ENCODE assay signal across 2 cellular contexts in the genomic region with DNA sequence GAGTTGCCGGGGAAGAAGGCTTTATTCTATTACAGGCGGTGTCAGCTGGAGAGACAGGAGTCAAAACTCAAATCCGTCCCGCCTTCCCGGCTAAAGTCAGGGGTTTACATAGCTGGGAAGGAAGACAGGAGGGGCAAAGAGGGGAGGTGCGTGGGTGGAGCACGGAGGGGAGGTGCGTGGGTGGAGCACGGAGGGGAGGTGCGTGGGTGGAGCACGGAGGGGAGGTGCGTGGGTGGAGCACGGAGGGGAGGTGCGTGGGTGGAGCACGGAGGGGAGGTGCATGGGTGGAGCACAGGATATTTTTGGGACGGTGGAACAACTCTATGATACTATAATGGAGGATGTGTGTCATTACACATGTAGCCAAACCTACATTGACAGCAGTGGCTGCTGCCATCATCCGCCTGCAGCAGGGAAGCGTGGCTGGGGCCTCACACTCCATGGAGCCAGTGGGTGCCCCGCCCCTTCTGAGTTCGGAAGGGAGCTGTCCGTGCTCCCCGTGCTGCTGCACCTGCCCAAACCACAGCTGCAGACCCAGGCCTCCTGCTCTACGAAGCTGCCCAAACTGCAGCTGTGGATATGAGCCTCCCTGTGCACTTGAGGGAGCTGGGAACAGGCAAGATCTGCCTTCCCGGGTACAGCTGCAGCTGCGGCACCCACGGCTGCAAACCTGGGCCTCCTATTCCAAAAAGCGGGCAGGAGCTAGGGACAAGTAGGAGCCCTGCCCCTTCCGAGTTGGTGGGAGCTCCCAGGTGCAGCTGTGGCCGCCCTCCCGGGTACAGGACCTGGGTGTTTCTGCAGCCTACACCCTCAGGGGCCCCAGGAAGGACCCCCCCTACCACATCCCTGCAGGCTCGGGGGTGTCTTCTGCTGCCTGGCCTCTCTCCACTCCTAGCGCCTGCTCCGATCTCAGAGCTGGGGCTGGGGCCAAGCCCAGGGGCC.
TF ChIP-seq lines count a peak whose summit lies in the region.

No MANE protein-coding gene starts in this region.

TF ChIP-seq in HepG2, 621 proteins besides CTCF, POLR2A, EP300 and RAD21 (continues in another document):
- TF ChIP-seq ZNF598 (CRISPR knock-in tag; IDR thresholded peaks at IDR 0.05; ENCODE audit: borderline replicate concordance), result 0 out of 2 replicates have a peak, but pooled peaks have one; percentile 22
- TF ChIP-seq POLR2G (IDR thresholded peaks at IDR 0.05; ENCODE audit: low read depth, low read length), result no peak
- TF ChIP-seq ZNF263 (CRISPR knock-in tag; IDR thresholded peaks at IDR 0.05), result peak; percentile 95
- peak; percentile 38 for TF ChIP-seq ZFY (CRISPR knock-in tag; IDR thresholded peaks at IDR 0.05)
- peak; percentile 25; the same call in 1 of the 2 replicates for TF ChIP-seq MYC (CRISPR knock-in tag; IDR thresholded peaks at IDR 0.05; ENCODE audit: borderline replicate concordance)
- TF ChIP-seq, protein P1, sequence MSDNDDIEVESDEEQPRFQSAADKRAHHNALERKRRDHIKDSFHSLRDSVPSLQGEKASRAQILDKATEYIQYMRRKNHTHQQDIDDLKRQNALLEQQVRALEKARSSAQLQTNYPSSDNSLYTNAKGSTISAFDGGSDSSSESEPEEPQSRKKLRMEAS (IDR thresholded peaks at IDR 0.05), result peak; percentile 71
- no peak for TF ChIP-seq GATA4 (IDR thresholded peaks at IDR 0.05; ENCODE audit: borderline replicate concordance, low read depth)
- peak; percentile 76 for TF ChIP-seq ZNF292 (CRISPR knock-in tag; IDR thresholded peaks at IDR 0.05; ENCODE audit: borderline replicate concordance, low read depth)
- TF ChIP-seq ZNF891 (CRISPR knock-in tag; IDR thresholded peaks at IDR 0.05), result peak; percentile 27
- no peak for TF ChIP-seq HMG20A (CRISPR knock-in tag; IDR thresholded peaks at IDR 0.05; ENCODE audit: borderline replicate concordance)
- TF ChIP-seq ZNF777 (CRISPR knock-in tag; IDR thresholded peaks at IDR 0.05), result peak; percentile 48; the same call in 1 of the 2 replicates
- TF ChIP-seq HNRNPL (IDR thresholded peaks at IDR 0.05; ENCODE audit: low read depth, low read length), result 0 out of 2 replicates have a peak, but pooled peaks have one; percentile 29
- 0 out of 2 replicates have a peak, but pooled peaks have one; percentile 46 for TF ChIP-seq ARHGAP35 (CRISPR knock-in tag; IDR thresholded peaks at IDR 0.05; ENCODE audit: borderline replicate concordance)
- TF ChIP-seq, protein P2, sequence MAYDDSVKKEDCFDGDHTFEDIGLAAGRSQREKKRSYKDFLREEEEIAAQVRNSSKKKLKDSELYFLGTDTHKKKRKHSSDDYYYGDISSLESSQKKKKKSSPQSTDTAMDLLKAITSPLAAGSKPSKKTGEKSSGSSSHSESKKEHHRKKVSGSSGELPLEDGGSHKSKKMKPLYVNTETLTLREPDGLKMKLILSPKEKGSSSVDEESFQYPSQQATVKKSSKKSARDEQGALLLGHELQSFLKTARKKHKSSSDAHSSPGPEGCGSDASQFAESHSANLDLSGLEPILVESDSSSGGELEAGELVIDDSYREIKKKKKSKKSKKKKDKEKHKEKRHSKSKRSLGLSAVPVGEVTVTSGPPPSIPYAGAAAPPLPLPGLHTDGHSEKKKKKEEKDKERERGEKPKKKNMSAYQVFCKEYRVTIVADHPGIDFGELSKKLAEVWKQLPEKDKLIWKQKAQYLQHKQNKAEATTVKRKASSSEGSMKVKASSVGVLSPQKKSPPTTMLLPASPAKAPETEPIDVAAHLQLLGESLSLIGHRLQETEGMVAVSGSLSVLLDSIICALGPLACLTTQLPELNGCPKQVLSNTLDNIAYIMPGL (CRISPR knock-in tag; IDR thresholded peaks at IDR 0.05; ENCODE audit: borderline replicate concordance in 1 of 2, low read depth in 1 of 2), result peak in 1 of 2 experiments; percentile 20; a peak in 1 of 4 replicates
- no peak for TF ChIP-seq ZNF674 (CRISPR knock-in tag; IDR thresholded peaks at IDR 0.05; ENCODE audit: low read depth)
- peak; percentile 39; the same call in 1 of the 2 replicates for TF ChIP-seq ZNF12 (CRISPR knock-in tag; IDR thresholded peaks at IDR 0.05)
- TF ChIP-seq, protein P3, sequence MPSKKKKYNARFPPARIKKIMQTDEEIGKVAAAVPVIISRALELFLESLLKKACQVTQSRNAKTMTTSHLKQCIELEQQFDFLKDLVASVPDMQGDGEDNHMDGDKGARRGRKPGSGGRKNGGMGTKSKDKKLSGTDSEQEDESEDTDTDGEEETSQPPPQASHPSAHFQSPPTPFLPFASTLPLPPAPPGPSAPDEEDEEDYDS (CRISPR knock-in tag; IDR thresholded peaks at IDR 0.05), result no peak
- TF ChIP-seq, protein P4, sequence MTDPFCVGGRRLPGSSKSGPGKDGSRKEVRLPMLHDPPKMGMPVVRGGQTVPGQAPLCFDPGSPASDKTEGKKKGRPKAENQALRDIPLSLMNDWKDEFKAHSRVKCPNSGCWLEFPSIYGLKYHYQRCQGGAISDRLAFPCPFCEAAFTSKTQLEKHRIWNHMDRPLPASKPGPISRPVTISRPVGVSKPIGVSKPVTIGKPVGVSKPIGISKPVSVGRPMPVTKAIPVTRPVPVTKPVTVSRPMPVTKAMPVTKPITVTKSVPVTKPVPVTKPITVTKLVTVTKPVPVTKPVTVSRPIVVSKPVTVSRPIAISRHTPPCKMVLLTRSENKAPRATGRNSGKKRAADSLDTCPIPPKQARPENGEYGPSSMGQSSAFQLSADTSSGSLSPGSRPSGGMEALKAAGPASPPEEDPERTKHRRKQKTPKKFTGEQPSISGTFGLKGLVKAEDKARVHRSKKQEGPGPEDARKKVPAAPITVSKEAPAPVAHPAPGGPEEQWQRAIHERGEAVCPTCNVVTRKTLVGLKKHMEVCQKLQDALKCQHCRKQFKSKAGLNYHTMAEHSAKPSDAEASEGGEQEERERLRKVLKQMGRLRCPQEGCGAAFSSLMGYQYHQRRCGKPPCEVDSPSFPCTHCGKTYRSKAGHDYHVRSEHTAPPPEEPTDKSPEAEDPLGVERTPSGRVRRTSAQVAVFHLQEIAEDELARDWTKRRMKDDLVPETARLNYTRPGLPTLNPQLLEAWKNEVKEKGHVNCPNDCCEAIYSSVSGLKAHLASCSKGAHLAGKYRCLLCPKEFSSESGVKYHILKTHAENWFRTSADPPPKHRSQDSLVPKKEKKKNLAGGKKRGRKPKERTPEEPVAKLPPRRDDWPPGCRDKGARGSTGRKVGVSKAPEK (CRISPR knock-in tag; IDR thresholded peaks at IDR 0.05; ENCODE audit: borderline replicate concordance), result no peak
- no peak for TF ChIP-seq ZNF577 (CRISPR knock-in tag; IDR thresholded peaks at IDR 0.05; ENCODE audit: borderline replicate concordance, low read depth)
- TF ChIP-seq CEBPG (CRISPR knock-in tag; IDR thresholded peaks at IDR 0.05), result no peak
- no peak for TF ChIP-seq SOX5 (CRISPR knock-in tag; IDR thresholded peaks at IDR 0.05; ENCODE audit: borderline replicate concordance)
- TF ChIP-seq, protein P5, sequence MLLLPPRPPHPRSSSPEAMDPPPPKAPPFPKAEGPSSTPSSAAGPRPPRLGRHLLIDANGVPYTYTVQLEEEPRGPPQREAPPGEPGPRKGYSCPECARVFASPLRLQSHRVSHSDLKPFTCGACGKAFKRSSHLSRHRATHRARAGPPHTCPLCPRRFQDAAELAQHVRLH (CRISPR knock-in tag; IDR thresholded peaks at IDR 0.05; ENCODE audit: borderline replicate concordance, low read depth), result no peak
- TF ChIP-seq STAG1 (CRISPR knock-in tag; IDR thresholded peaks at IDR 0.05), result peak; percentile 59
- TF ChIP-seq MEF2D (CRISPR knock-in tag; IDR thresholded peaks at IDR 0.05), result 0 out of 2 replicates have a peak, but pooled peaks have one; percentile 39
- TF ChIP-seq SIX4 (CRISPR knock-in tag; IDR thresholded peaks at IDR 0.05), result no peak

TF ChIP-seq in K562, 482 proteins besides CTCF, POLR2A, EP300 and RAD21 (continues in another document):
- TF ChIP-seq CREM (IDR thresholded peaks at IDR 0.05; ENCODE audit: low read depth) (peak; percentile 57), ELF4 (CRISPR knock-in tag; IDR thresholded peaks at IDR 0.05) (no peak), CHD2 (IDR thresholded peaks at IDR 0.05; ENCODE audit: low read depth, low read length) (no peak), ETV1 (tag; conservative IDR thresholded peaks at IDR 0.05; ENCODE audit: low read depth) (peak; percentile 41; the same call in 1 of the 2 replicates), SAP30 (IDR thresholded peaks at IDR 0.05; ENCODE audit: borderline replicate concordance, insufficient read depth, low read depth, low read length, poor library complexity, severe bottlenecking) (peak; percentile 67), CBFB (CRISPR knock-in tag; IDR thresholded peaks at IDR 0.05) (peak; percentile 82; the same call in 1 of the 2 replicates), CBX3 (IDR thresholded peaks at IDR 0.05; ENCODE audit: borderline replicate concordance in 1 of 2, low read length in 2 of 2) (peak in 1 of 2 experiments; percentile 60; a peak in 1 of 3 replicates), SIN3A (IDR thresholded peaks at IDR 0.05; ENCODE audit: borderline replicate concordance in 2 of 2, control insufficient read depth in 1 of 2, low read depth in 2 of 2, low read length in 2 of 2) (peak in 1 of 2 experiments; percentile 96; a peak in 1 of 4 replicates), ATF7 (IDR thresholded peaks at IDR 0.05) (peak; percentile 63), HDAC2 (IDR thresholded peaks at IDR 0.05) (0 out of 2 replicates have a peak, but pooled peaks have one; percentile 70), DIDO1 (tag; IDR thresholded peaks at IDR 0.05; ENCODE audit: low read depth) (no peak), ZNF79 (CRISPR knock-in tag; IDR thresholded peaks at IDR 0.05; ENCODE audit: low read depth) (no peak), MIER1 (IDR thresholded peaks at IDR 0.05; ENCODE audit: low read depth) (peak; percentile 87), RB1 (IDR thresholded peaks at IDR 0.05; ENCODE audit: low read depth) (peak; percentile 69; the same call in 1 of the 2 replicates), MTA3 (IDR thresholded peaks at IDR 0.05; ENCODE audit: borderline replicate concordance) (0 out of 2 replicates have a peak, but pooled peaks have one; percentile 61), EHMT2 (IDR thresholded peaks at IDR 0.05) (peak; percentile 96), TCF3 (CRISPR knock-in tag; IDR thresholded peaks at IDR 0.05) (0 out of 2 replicates have a peak, but pooled peaks have one; percentile 22), RFX7 (CRISPR knock-in tag; IDR thresholded peaks at IDR 0.05) (no peak), KLF13 (tag; IDR thresholded peaks at IDR 0.05; ENCODE audit: borderline replicate concordance, low read depth) (peak; percentile 87; the same call in 1 of the 2 replicates), HDAC1 (IDR thresholded peaks at IDR 0.05) (peak in 1 of 2 experiments; percentile 85; a peak in 2 of 4 replicates), CTBP1 (IDR thresholded peaks at IDR 0.05; ENCODE audit: borderline replicate concordance) (peak; percentile 77), ZNF780A (CRISPR knock-in tag; IDR thresholded peaks at IDR 0.05) (no peak), ETV5 (CRISPR knock-in tag; IDR thresholded peaks at IDR 0.05; ENCODE audit: low read depth) (0 out of 2 replicates have a peak, but pooled peaks have one; percentile 54), L3MBTL2 (IDR thresholded peaks at IDR 0.05) (peak; percentile 66), SRF (CRISPR knock-in tag; IDR thresholded peaks at IDR 0.05) (no peak)
- TF ChIP-seq, protein P6, sequence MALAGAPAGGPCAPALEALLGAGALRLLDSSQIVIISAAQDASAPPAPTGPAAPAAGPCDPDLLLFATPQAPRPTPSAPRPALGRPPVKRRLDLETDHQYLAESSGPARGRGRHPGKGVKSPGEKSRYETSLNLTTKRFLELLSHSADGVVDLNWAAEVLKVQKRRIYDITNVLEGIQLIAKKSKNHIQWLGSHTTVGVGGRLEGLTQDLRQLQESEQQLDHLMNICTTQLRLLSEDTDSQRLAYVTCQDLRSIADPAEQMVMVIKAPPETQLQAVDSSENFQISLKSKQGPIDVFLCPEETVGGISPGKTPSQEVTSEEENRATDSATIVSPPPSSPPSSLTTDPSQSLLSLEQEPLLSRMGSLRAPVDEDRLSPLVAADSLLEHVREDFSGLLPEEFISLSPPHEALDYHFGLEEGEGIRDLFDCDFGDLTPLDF (CRISPR knock-in tag; IDR thresholded peaks at IDR 0.05), result peak; percentile 27; the same call in 1 of the 2 replicates
- TF ChIP-seq, protein P7, sequence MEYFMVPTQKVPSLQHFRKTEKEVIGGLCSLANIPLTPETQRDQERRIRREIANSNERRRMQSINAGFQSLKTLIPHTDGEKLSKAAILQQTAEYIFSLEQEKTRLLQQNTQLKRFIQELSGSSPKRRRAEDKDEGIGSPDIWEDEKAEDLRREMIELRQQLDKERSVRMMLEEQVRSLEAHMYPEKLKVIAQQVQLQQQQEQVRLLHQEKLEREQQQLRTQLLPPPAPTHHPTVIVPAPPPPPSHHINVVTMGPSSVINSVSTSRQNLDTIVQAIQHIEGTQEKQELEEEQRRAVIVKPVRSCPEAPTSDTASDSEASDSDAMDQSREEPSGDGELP (CRISPR knock-in tag; IDR thresholded peaks at IDR 0.05; ENCODE audit: borderline replicate concordance), result peak; percentile 81; the same call in 1 of the 2 replicates
- TF ChIP-seq, protein P8, sequence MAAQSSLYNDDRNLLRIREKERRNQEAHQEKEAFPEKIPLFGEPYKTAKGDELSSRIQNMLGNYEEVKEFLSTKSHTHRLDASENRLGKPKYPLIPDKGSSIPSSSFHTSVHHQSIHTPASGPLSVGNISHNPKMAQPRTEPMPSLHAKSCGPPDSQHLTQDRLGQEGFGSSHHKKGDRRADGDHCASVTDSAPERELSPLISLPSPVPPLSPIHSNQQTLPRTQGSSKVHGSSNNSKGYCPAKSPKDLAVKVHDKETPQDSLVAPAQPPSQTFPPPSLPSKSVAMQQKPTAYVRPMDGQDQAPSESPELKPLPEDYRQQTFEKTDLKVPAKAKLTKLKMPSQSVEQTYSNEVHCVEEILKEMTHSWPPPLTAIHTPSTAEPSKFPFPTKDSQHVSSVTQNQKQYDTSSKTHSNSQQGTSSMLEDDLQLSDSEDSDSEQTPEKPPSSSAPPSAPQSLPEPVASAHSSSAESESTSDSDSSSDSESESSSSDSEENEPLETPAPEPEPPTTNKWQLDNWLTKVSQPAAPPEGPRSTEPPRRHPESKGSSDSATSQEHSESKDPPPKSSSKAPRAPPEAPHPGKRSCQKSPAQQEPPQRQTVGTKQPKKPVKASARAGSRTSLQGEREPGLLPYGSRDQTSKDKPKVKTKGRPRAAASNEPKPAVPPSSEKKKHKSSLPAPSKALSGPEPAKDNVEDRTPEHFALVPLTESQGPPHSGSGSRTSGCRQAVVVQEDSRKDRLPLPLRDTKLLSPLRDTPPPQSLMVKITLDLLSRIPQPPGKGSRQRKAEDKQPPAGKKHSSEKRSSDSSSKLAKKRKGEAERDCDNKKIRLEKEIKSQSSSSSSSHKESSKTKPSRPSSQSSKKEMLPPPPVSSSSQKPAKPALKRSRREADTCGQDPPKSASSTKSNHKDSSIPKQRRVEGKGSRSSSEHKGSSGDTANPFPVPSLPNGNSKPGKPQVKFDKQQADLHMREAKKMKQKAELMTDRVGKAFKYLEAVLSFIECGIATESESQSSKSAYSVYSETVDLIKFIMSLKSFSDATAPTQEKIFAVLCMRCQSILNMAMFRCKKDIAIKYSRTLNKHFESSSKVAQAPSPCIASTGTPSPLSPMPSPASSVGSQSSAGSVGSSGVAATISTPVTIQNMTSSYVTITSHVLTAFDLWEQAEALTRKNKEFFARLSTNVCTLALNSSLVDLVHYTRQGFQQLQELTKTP (IDR thresholded peaks at IDR 0.05; ENCODE audit: low read depth in 1 of 2, partially characterized antibody in 2 of 2), result peak in 1 of 2 experiments; percentile 80
- TF ChIP-seq, protein P9, sequence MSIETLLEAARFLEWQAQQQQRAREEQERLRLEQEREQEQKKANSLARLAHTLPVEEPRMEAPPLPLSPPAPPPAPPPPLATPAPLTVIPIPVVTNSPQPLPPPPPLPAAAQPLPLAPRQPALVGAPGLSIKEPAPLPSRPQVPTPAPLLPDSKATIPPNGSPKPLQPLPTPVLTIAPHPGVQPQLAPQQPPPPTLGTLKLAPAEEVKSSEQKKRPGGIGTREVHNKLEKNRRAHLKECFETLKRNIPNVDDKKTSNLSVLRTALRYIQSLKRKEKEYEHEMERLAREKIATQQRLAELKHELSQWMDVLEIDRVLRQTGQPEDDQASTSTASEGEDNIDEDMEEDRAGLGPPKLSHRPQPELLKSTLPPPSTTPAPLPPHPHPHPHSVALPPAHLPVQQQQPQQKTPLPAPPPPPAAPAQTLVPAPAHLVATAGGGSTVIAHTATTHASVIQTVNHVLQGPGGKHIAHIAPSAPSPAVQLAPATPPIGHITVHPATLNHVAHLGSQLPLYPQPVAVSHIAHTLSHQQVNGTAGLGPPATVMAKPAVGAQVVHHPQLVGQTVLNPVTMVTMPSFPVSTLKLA (conservative IDR thresholded peaks at IDR 0.05), result peak; percentile 74 to 91; a peak in 3 of 4 replicates
